Comparison of ENCODE assay signal across 15 cellular contexts in genomic region chr2:226558418-226558817, GRCh38.
DNase-seq lines count a peak whose midpoint lies in the region; ATAC-seq and TF ChIP-seq lines count a peak whose summit lies in the region.
"Had no signal": no experiment of that assay in that cellular context is flagged by ENCODE, and none has a peak within 500 bp of the region (broad histone marks: within the 10 kb centered on the region; RNA-seq: fewer than 3 reads in every experiment).

No MANE protein-coding gene starts in this region.

- H2AFZ ChIP-seq in IMR-90 (replicated peaks; ENCODE audit: low read length, poor library complexity), result no peak overlapping the region

- TF ChIP-seq CTCF in IMR-90 (conservative IDR thresholded peaks at IDR 0.05; ENCODE audit: low read depth, low read length) (no peak), heart right ventricle (IDR thresholded peaks at IDR 0.05) (peak in 1 of 9 donors; percentile 10)

- H2BK15ac ChIP-seq in IMR-90 (ENCODE audit: low read depth, low read length), result peak overlapping the region; percentile 62; the same call in 2 of the 3 replicates

- H4K8ac ChIP-seq in IMR-90 (ENCODE audit: low read depth in 2 of 2, low read length in 2 of 2), result no peak overlapping the region

- TF ChIP-seq POLR2A in IMR-90 (IDR thresholded peaks at IDR 0.05; ENCODE audit: low read depth, low read length), result no peak

- H3K4me3 ChIP-seq in right cardiac atrium (ENCODE audit: low read length) (no peak overlapping the region), IMR-90 (ENCODE audit: insufficient read depth, low read depth, low read length) (no peak overlapping the region), heart right ventricle (no peak overlapping the region), mesodermal cell (ENCODE audit: extremely low read depth, insufficient read depth, low read length, poor library complexity, severe bottlenecking) (no peak overlapping the region)

- dilution Hi-C loops in IMR-90 (cut with HindIII; ENCODE audit: low sequenced_read_pairs, unreplicated experiment), result no loop called here

- no peaks in the 10 kb centered on the region for H3K27me3 ChIP-seq in right cardiac atrium (ENCODE audit: control insufficient read depth, insufficient read depth)
- no peaks in the 10 kb centered on the region for H3K27me3 ChIP-seq in IMR-90 (ENCODE audit: control insufficient read depth, insufficient read depth, low read length)
- H3K27me3 ChIP-seq in heart right ventricle, result no peaks in the 10 kb centered on the region
- H3K27me3 ChIP-seq: BE2C had no signal

- peak overlapping the region; percentile 4; the same call in 1 of the 2 replicates for H3K4ac ChIP-seq in IMR-90 (ENCODE audit: low read depth, low read length)

- no peak overlapping the region for H3K4me2 ChIP-seq in IMR-90 (ENCODE audit: low read depth, low read length)

- no peak for DNase-seq in Right ventricle myocardium superior
- DNase-seq in right cardiac atrium, result no peak
- no peak for DNase-seq in IMR-90
- DNase-seq in heart right ventricle, result peak in 1 of 2 donors; percentile 11
- DNase-seq in ureter (ENCODE audit: low spot score), result no peak
- no peak for DNase-seq in DMS114 treated with DMSO at 0.1 percent for 48 hours (lab: John Stamatoyannopoulos, UW; ENCODE audit: unreplicated experiment)
- DNase-seq: ACHN; BE2C; C1 segment of cervical spinal cord; CD4-positive, CD25-positive, alpha-beta regulatory T cell; CD8-positive, alpha-beta memory T cell; COR-L47; DMS 273 treated with DMSO at 0.1 percent for 48 hours; H9 had no signal

- no peak for TF ChIP-seq RAD21 in IMR-90 (IDR thresholded peaks at IDR 0.05; ENCODE audit: low read length)

- H3K36me3 ChIP-seq in IMR-90 (ENCODE audit: control insufficient read depth, insufficient read depth, low read length) (no peaks in the 10 kb centered on the region), heart right ventricle (no peaks in the 10 kb centered on the region), mesodermal cell (ENCODE audit: control insufficient read depth, insufficient read depth, low read length) (no peaks in the 10 kb centered on the region)
- H3K36me3 ChIP-seq: BE2C had no signal

- peak overlapping the region; percentile 41; the same call in 1 of the 2 replicates for H3K18ac ChIP-seq in IMR-90 (ENCODE audit: low read depth, low read length)

- in situ Hi-C loops in IMR-90 (cut with MboI; ENCODE audit: low sequenced_read_pairs), result no loop called here

- H3K4me1 ChIP-seq in right cardiac atrium (ENCODE audit: control insufficient read depth, insufficient read depth, low read length) (no peaks in the 10 kb centered on the region), IMR-90 (ENCODE audit: control insufficient read depth, insufficient read depth, low read length) (peaks cover 2% of the 10 kb centered on the region; the same call in 1 of the 2 replicates), heart right ventricle (peaks cover 0 to 10% (median 0%) of the 10 kb centered on the region in 9 donors), mesodermal cell (ENCODE audit: control insufficient read depth, insufficient read depth, low read length, poor library complexity, severe bottlenecking) (peaks cover 4% of the 10 kb centered on the region)
- H3K4me1 ChIP-seq: BE2C had no signal

- H2BK20ac ChIP-seq in IMR-90 (ENCODE audit: low read depth, low read length), result 0 out of 2 replicates have a peak overlapping the region, but pooled peaks have one; percentile 1

- H4K91ac ChIP-seq in IMR-90 (ENCODE audit: insufficient read depth, low read depth, low read length), result peak overlapping the region; percentile 39; the same call in 1 of the 2 replicates

- H3K14ac ChIP-seq in IMR-90 (replicated peaks; ENCODE audit: low read depth, low read length), result no peak overlapping the region

- no peaks in the 10 kb centered on the region for H3K9me1 ChIP-seq in IMR-90 (ENCODE audit: insufficient read depth, low read length)

- no peak overlapping the region for H3K9ac ChIP-seq in IMR-90 (ENCODE audit: low read depth, low read length)

- no peaks in the 10 kb centered on the region for H3K9me3 ChIP-seq in right cardiac atrium (ENCODE audit: control insufficient read depth, low read length)
- no peaks in the 10 kb centered on the region for H3K9me3 ChIP-seq in IMR-90 (ENCODE audit: control insufficient read depth, insufficient read depth, low read length)
- no peaks in the 10 kb centered on the region for H3K9me3 ChIP-seq in heart right ventricle
- H3K9me3 ChIP-seq in mesodermal cell (ENCODE audit: control insufficient read depth, low read length), result no peaks in the 10 kb centered on the region
- H3K9me3 ChIP-seq: BE2C had no signal

- POLR2A ChIA-PET in IMR-90 (lab: Charles Lee; ENCODE audit: unreplicated experiment), result no interaction called here

- CTCF ChIA-PET in IMR-90 (lab: Yijun Ruan, JAX), result no interaction called here

- no peaks in the 10 kb centered on the region for H3K79me1 ChIP-seq in IMR-90 (ENCODE audit: low read depth in 1 of 2, low read length in 2 of 2)

- H2BK120ac ChIP-seq in IMR-90 (ENCODE audit: low read depth, low read length), result no peak overlapping the region

- no peak overlapping the region for H2AK9ac ChIP-seq in IMR-90 (replicated peaks; ENCODE audit: low read depth, low read length, poor library complexity)

- no TSS peak for BruUV-seq in IMR-90 (replicated peaks; lab: Mats Ljungman, UMichigan)

- H3K56ac ChIP-seq in IMR-90 (ENCODE audit: extremely low read depth, insufficient read depth, low read length), result no peak overlapping the region

- WGBS in right cardiac atrium, result 46% methylated on average over 5 of the region's 5 CpGs
- 100% methylated on average over 1 of the region's 5 CpGs; no CpG with 5 or more reads in 1 of the 2 experiments for WGBS in IMR-90 (ENCODE audit: extremely low coverage in 2 of 2, insufficient read length in 1 of 2), 2 experiments
- WGBS in heart right ventricle, 2 donors, result 30 to 39% methylated on average over 5 of the region's 5 CpGs
- WGBS in mesodermal cell (ENCODE audit: insufficient coverage in 2 of 2), 2 experiments, result 76 to 84% methylated on average over 5 of the region's 5 CpGs

- intact Hi-C loops in Right ventricle myocardium superior (cut with DNase I) (no loop called here), right cardiac atrium (cut with DNase I) (no loop called here), IMR-90 (cut with micrococcal nuclease) (no loop called here), heart right ventricle (cut with DNase I) (loop anchor here in 1 of 10 donors (10.0 kb wide), 1 partner anchor 236 kb away; the partner anchor contains the start of gene IRS1)

- ATAC-seq in Right ventricle myocardium superior (ENCODE audit: poor library complexity), result peak; percentile 89
- ATAC-seq in right cardiac atrium, result no peak
- no peak for ATAC-seq in IMR-90 (ENCODE audit: low read depth)
- ATAC-seq in heart right ventricle, result peak in 7 of 8 donors; percentile 38 to 84 (median 69)

- peak overlapping the region; percentile 29; the same call in 1 of the 2 replicates for H2AK5ac ChIP-seq in IMR-90 (ENCODE audit: low read depth, low read length)

- H4K5ac ChIP-seq in IMR-90 (ENCODE audit: low read depth, low read length), result no peak overlapping the region

- no peaks in the 10 kb centered on the region for H4K20me1 ChIP-seq in IMR-90 (ENCODE audit: insufficient read depth, low read length)

- H3K23ac ChIP-seq in IMR-90 (ENCODE audit: low read depth, low read length), result no peak overlapping the region

- H3K27ac ChIP-seq in right cardiac atrium (ENCODE audit: low read length) (no peak overlapping the region), IMR-90 (ENCODE audit: insufficient read depth, low read length) (no peak overlapping the region), heart right ventricle (no peak overlapping the region), mesodermal cell (ENCODE audit: low read depth, low read length, severe bottlenecking) (peak overlapping the region; percentile 74)

- no peak overlapping the region for H2BK5ac ChIP-seq in IMR-90 (ENCODE audit: low read depth, low read length, poor library complexity, severe bottlenecking)

TF ChIP-seq in IMR-90, 13 proteins besides CTCF, POLR2A, EP300 and RAD21:
- TF ChIP-seq MAZ (IDR thresholded peaks at IDR 0.05; ENCODE audit: borderline replicate concordance, low read depth, low read length) (no peak), CHD1 (IDR thresholded peaks at IDR 0.05; ENCODE audit: low read depth, low read length) (no peak), MXI1 (IDR thresholded peaks at IDR 0.05; ENCODE audit: borderline replicate concordance, low read depth, low read length) (no peak), FOS (IDR thresholded peaks at IDR 0.05; ENCODE audit: low read depth, low read length) (no peak), RFX5 (IDR thresholded peaks at IDR 0.05; ENCODE audit: low read depth, low read length) (no peak), SMC3 (IDR thresholded peaks at IDR 0.05; ENCODE audit: low read depth, low read length) (no peak), USF2 (IDR thresholded peaks at IDR 0.05; ENCODE audit: low read depth, low read length) (no peak), CEBPB (IDR thresholded peaks at IDR 0.05; ENCODE audit: low read depth, low read length) (no peak), NFE2L2 (IDR thresholded peaks at IDR 0.05; ENCODE audit: low read depth, low read length) (no peak), MAFK (IDR thresholded peaks at IDR 0.05; ENCODE audit: low read depth, low read length) (no peak), BHLHE40 (IDR thresholded peaks at IDR 0.05; ENCODE audit: low read depth, low read length) (no peak), RCOR1 (IDR thresholded peaks at IDR 0.05; ENCODE audit: insufficient replicate concordance, low read length) (no peak)
- TF ChIP-seq, protein P1, sequence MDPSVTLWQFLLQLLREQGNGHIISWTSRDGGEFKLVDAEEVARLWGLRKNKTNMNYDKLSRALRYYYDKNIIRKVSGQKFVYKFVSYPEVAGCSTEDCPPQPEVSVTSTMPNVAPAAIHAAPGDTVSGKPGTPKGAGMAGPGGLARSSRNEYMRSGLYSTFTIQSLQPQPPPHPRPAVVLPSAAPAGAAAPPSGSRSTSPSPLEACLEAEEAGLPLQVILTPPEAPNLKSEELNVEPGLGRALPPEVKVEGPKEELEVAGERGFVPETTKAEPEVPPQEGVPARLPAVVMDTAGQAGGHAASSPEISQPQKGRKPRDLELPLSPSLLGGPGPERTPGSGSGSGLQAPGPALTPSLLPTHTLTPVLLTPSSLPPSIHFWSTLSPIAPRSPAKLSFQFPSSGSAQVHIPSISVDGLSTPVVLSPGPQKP (IDR thresholded peaks at IDR 0.05; ENCODE audit: borderline replicate concordance, low read depth, low read length), result no peak

Comparison
In these comparisons a context has a peak if more than half of its experiments do, and no peak if none do; other contexts are left out.
1. ATAC-seq: peak in Right ventricle myocardium superior (single experiment) and heart right ventricle (7 of 8); none in right cardiac atrium (0 of 2) and IMR-90 (single experiment).